1 cellular context compared by ENCODE assay signal in the genomic region with DNA sequence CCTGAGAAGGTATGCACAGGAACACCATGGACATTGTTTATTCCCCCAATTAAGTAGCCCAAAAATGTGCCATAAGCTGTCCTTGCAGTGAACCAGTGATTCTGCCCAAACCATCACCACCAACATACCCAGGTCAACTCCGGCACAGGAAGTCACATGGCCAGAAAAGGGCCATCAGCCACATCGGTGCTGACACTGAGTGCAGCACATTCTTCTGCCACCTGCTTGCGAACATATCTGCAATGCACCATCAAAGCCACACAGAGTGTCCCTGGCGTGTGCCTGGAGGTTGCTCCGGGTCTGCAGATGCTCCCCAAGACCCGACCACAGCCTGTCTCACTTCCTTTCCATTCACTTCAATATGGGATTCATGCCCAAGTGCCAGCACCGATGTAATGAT.
TF ChIP-seq lines count a peak whose summit lies in the region.

No MANE protein-coding gene starts in this region.

TF ChIP-seq in GM12878, 131 proteins besides CTCF, POLR2A, EP300 and RAD21 (continued from another document):
- TF ChIP-seq SPI1 (IDR thresholded peaks at IDR 0.05; ENCODE audit: borderline replicate concordance, insufficient read depth, low read depth, low read length) (peak; percentile 41; the same call in 1 of the 2 replicates), POLR2AphosphoS2 (IDR thresholded peaks at IDR 0.05; ENCODE audit: low read depth, low read length) (no peak), RUNX3 (IDR thresholded peaks at IDR 0.05; ENCODE audit: low read length) (peak; percentile 33; the same call in 1 of the 2 replicates)
- TF ChIP-seq, protein P1, sequence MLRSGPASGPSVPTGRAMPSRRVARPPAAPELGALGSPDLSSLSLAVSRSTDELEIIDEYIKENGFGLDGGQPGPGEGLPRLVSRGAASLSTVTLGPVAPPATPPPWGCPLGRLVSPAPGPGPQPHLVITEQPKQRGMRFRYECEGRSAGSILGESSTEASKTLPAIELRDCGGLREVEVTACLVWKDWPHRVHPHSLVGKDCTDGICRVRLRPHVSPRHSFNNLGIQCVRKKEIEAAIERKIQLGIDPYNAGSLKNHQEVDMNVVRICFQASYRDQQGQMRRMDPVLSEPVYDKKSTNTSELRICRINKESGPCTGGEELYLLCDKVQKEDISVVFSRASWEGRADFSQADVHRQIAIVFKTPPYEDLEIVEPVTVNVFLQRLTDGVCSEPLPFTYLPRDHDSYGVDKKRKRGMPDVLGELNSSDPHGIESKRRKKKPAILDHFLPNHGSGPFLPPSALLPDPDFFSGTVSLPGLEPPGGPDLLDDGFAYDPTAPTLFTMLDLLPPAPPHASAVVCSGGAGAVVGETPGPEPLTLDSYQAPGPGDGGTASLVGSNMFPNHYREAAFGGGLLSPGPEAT (IDR thresholded peaks at IDR 0.05; ENCODE audit: low read depth), result no peak
